32 cellular contexts compared by ENCODE assay signal in the genomic region with DNA sequence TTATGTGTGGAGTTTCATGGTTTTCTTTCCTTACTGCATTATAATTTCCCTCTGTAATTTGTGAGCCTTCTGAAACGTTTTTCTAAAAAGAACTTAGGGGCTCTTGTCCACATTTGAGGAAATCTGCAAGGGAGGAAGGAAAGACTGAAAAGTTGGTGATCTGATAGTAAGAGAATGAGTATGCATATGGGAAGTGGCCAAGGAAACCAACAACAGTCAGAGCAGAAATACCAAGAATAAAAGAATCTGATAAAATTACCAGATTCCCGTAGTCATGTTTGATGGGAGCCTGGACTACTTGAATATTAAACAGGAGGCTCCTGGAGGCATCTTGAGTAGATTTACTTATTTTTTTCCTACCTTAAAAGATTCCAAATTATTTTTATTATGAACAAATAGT. TPM values are rescaled to one million over a fixed set of nuclear protein-coding genes. Genes with fewer than 3 reads are reported as not detected.
"Had no signal": no experiment of that assay in that cellular context is flagged by ENCODE, and none has a peak within 500 bp of the region (broad histone marks: within the 10 kb centered on the region; RNA-seq: fewer than 3 reads in every experiment).

No MANE protein-coding gene starts in this region.

- DNase-seq: islet precursor cell; left ventricle myocardium inferior; mesendoderm; naive B cell; natural killer cell; nephron progenitor cell; ovary; right lobe of liver; stimulated activated CD4-positive, alpha-beta T cell treated with anti-CD3 and anti-CD28 coated beads, Interleukin-12 subunit alpha, Interleukin-12 subunit beta, amount 100 ng/mL, for 4 hours; stimulated activated CD4-positive, alpha-beta T cell treated with anti-CD3 and anti-CD28 coated beads, Interleukin-15, amount 100 ng/mL, for 24 hours; stimulated activated CD4-positive, alpha-beta T cell treated with anti-CD3 and anti-CD28 coated beads, Interleukin-2, amount 100 ng/mL, for 24 hours; stimulated activated CD4-positive, alpha-beta T cell treated with anti-CD3 and anti-CD28 coated beads, Interleukin-4, amount 100 ng/mL, for 1 hour; stimulated activated naive B cell treated with anti-CD40 and anti-IgM and Interleukin-4, amounts not matched to agents 10 μg/mL and 1 μg/mL and 100 μg/mL, for 72 hours; stimulated activated naive CD8-positive, alpha-beta T cell treated with anti-CD3 and anti-CD28 coated beads, Interleukin-15, Interleukin-2, amounts not matched to agents 100 U/mL and 50 U/mL, for 24 hours; stomach; testis; thyroid gland; transverse colon; upper lobe of left lung had no signal

- ATAC-seq: natural killer cell; right lobe of liver; stimulated activated naive B cell treated with anti-CD40 and anti-IgM and Interleukin-4, amounts not matched to agents 10 μg/mL and 1 μg/mL and 100 μg/mL, for 72 hours; stimulated activated naive CD8-positive, alpha-beta T cell treated with anti-CD3 and anti-CD28 coated beads, Interleukin-15, Interleukin-2, amounts not matched to agents 100 U/mL and 50 U/mL, for 24 hours had no signal

- H3K4me3 ChIP-seq: left ventricle myocardium inferior, lung, ovary, right atrium auricular region, right lobe of liver, smooth muscle cell, stomach, testis, thyroid gland, transverse colon, upper lobe of left lung, vagina had no signal

RNA-seq across cellular contexts. Expression of a gene that starts 50.1 kb away (rescaled TPM):
- total RNA-seq: kidney epithelial cell, left ventricle myocardium inferior, lower leg skin, lung, mesothelial cell of epicardium, natural killer cell, omental fat pad, progenitor cell of endocrine pancreas, pulmonary artery endothelial cell, renal cortical epithelial cell, right atrium auricular region, right lobe of liver, skeletal muscle tissue, smooth muscle cell, stomach, testis, thyroid gland, transverse colon, upper lobe of left lung, urinary bladder, vagina had no signal
